ENCODE assay signal across 28 cellular contexts in genomic region chr4:24752140-24752539, GRCh38.
"Had no signal": no experiment of that assay in that cellular context is flagged by ENCODE, and none has a peak within 500 bp of the region (broad histone marks: within the 10 kb centered on the region; RNA-seq: fewer than 3 reads in every experiment).

No MANE protein-coding gene starts in this region.

- H3K36me3 Mint-ChIP-seq: stimulated activated effector memory CD8-positive, alpha-beta T cell treated with anti-CD3 and anti-CD28 coated beads, Interleukin-12 subunit alpha, Interleukin-12 subunit beta, amount 100 ng/mL, for 72 hours had no signal

- DNase-seq: effector CD8-positive, alpha-beta T cell; endodermal cell; foreskin fibroblast; gastrocnemius medialis; head of caudate nucleus; kidney; mesenchymal stem cell; mucosa of descending colon; naive B cell; nucleus accumbens; ovary; posterior cingulate gyrus; psoas muscle; right cardiac atrium; sigmoid colon; stimulated activated CD4-positive, alpha-beta T cell treated with anti-CD3 and anti-CD28 coated beads, Interleukin-2, amount 100 ng/mL, for 24 hours; stimulated activated CD4-positive, alpha-beta T cell treated with anti-CD3 and anti-CD28 coated beads, Interleukin-4, amount 100 ng/mL, for 24 hours; stimulated activated naive CD4-positive, alpha-beta T cell treated with Interleukin-2 at 50 U/mL for 16 hours; stomach; thyroid gland; trophoblast cell had no signal

- ATAC-seq: esophagus mucosa; gastrocnemius medialis; left lobe of liver; mucosa of descending colon; psoas muscle; right cardiac atrium; stimulated activated effector memory CD8-positive, alpha-beta T cell treated with anti-CD3 and anti-CD28 coated beads, Interleukin-12 subunit alpha, Interleukin-12 subunit beta, amount 100 ng/mL, for 72 hours had no signal

- H3K4me1 Mint-ChIP-seq: endodermal cell; mesothelial cell of epicardium; naive B cell; nephron; neural progenitor cell; stimulated activated effector memory CD8-positive, alpha-beta T cell treated with anti-CD3 and anti-CD28 coated beads, Interleukin-12 subunit alpha, Interleukin-12 subunit beta, amount 100 ng/mL, for 72 hours had no signal

- H3K27ac Mint-ChIP-seq: dendritic cell treated with granulocyte-macrophage colony-stimulating factor and Interleukin-4, amounts not matched to agents 40 ng/mL and 50 ng/mL, for 4 days; endodermal cell; mesothelial cell of epicardium; nephron; neural progenitor cell; stimulated activated effector memory CD8-positive, alpha-beta T cell treated with anti-CD3 and anti-CD28 coated beads, Interleukin-12 subunit alpha, Interleukin-12 subunit beta, amount 100 ng/mL, for 72 hours had no signal

- H3K4me3 Mint-ChIP-seq: dendritic cell treated with granulocyte-macrophage colony-stimulating factor and Interleukin-4, amounts not matched to agents 40 ng/mL and 50 ng/mL, for 4 days; endodermal cell; mesothelial cell of epicardium; naive B cell; nephron; neural progenitor cell; stimulated activated effector memory CD8-positive, alpha-beta T cell treated with anti-CD3 and anti-CD28 coated beads, Interleukin-12 subunit alpha, Interleukin-12 subunit beta, amount 100 ng/mL, for 72 hours had no signal
